ENCODE assay signal across 31 cellular contexts in genomic region chr6:160256445-160256844, GRCh38. TPM values are rescaled to one million over a fixed set of nuclear protein-coding genes. Genes with fewer than 3 reads are reported as not detected.
"Had no signal": no experiment of that assay in that cellular context is flagged by ENCODE, and none has a peak within 500 bp of the region (broad histone marks: within the 10 kb centered on the region; RNA-seq: fewer than 3 reads in every experiment).

No MANE protein-coding gene starts in this region.

- FAIRE-seq: TTC549 had no signal

- H3K9me3 Mint-ChIP-seq: activated B cell treated with CpG ODN at 0.5 μM for 24 hours; activated CD4-positive, alpha-beta memory T cell treated with anti-CD3 and anti-CD28 coated beads, Interleukin-2, amount 10 ng/mL, durations not matched to agents 7 days and 5 days; activated CD4-positive, alpha-beta T cell treated with anti-CD3 and anti-CD28 coated beads, Interleukin-2, amount 10 ng/mL, durations not matched to agents 7 days and 5 days; activated naive CD4-positive, alpha-beta T cell treated with anti-CD3 and anti-CD28 coated beads, Interleukin-2, amount 10 ng/mL, durations not matched to agents 7 days and 5 days; activated naive CD8-positive, alpha-beta T cell treated with anti-CD3 and anti-CD28 coated beads for 36 hours; activated T-cell treated with anti-CD3 and anti-CD28 coated beads, Interleukin-2, amount 50 U/mL, for 72 hours; activated T-helper 2 cell treated with anti-CD3 and anti-CD28 coated beads, Interferon-gamma antibody, Interleukin-2, Interleukin-4, amounts not matched to agents 10 μg/mL and 5 μg/mL and 100 μg/mL, durations not matched to agents 14 hours and 24 hours and 36 hours; IgD-negative memory B cell; T-cell had no signal

- H3K4me3 Mint-ChIP-seq: activated B cell treated with CpG ODN at 0.5 μM for 24 hours; activated CD4-positive, alpha-beta memory T cell treated with anti-CD3 and anti-CD28 coated beads, Interleukin-2, amount 10 ng/mL, durations not matched to agents 7 days and 5 days; activated CD4-positive, alpha-beta T cell treated with anti-CD3 and anti-CD28 coated beads, Interleukin-2, amount 10 ng/mL, durations not matched to agents 7 days and 5 days; activated naive CD4-positive, alpha-beta T cell treated with anti-CD3 and anti-CD28 coated beads, Interleukin-2, amount 10 ng/mL, durations not matched to agents 7 days and 5 days; activated naive CD8-positive, alpha-beta T cell treated with anti-CD3 and anti-CD28 coated beads for 36 hours; activated T-cell treated with anti-CD3 and anti-CD28 coated beads, Interleukin-2, amount 50 U/mL, for 72 hours; IgD-negative memory B cell; T-cell had no signal

- DNase-seq: activated B cell treated with CpG ODN at 0.5 μM for 24 hours; activated CD4-positive, alpha-beta memory T cell treated with anti-CD3 and anti-CD28 coated beads, Interleukin-2, amount 10 ng/mL, durations not matched to agents 7 days and 5 days; activated CD4-positive, alpha-beta T cell treated with anti-CD3 and anti-CD28 coated beads for 1 hour; activated CD4-positive, alpha-beta T cell treated with anti-CD3 and anti-CD28 coated beads, Interleukin-2, amount 10 ng/mL, durations not matched to agents 7 days and 5 days; activated gamma-delta T cell treated with Interleukin-2 at 50 U/mL for 16 hours; activated naive CD4-positive, alpha-beta T cell treated with anti-CD3 and anti-CD28 coated beads, Interleukin-2, amount 10 ng/mL, durations not matched to agents 7 days and 5 days; activated naive CD8-positive, alpha-beta T cell treated with anti-CD3 and anti-CD28 coated beads for 36 hours; activated T-cell treated with anti-CD3 and anti-CD28 coated beads for 4 hours; activated T-cell treated with anti-CD3 and anti-CD28 coated beads, Interleukin-2, amount 50 U/mL, for 72 hours; central memory CD4-positive, alpha-beta T cell; KG1; MV-4-11; NCI-H1092 treated with DMSO at 0.1 percent for 48 hours; NCI-H1417 treated with DMSO at 0.1 percent for 48 hours; NCI-H1694; NCI-H2029; NCI-H510A treated with DMSO at 0.1 percent for 48 hours; NCI-H69; NK-92 treated with Interleukin-12 subunit alpha and Interleukin-12 subunit beta, amount 100 ng/mL, for 24 hours; OCI-M1; Peyer's patch; SHP77 treated with DMSO at 0.1 percent for 48 hours; T-cell; T-helper 2 cell; T1000 had no signal

- H3K4me3 ChIP-seq: Peyer's patch had no signal

- ATAC-seq: activated T-cell treated with anti-CD3 and anti-CD28 coated beads, Interleukin-2, amount 50 U/mL, for 72 hours; T-cell had no signal

- H3K4me1 ChIP-seq: Peyer's patch had no signal

- H3K36me3 Mint-ChIP-seq: activated naive CD4-positive, alpha-beta T cell treated with anti-CD3 and anti-CD28 coated beads, Interleukin-2, amount 10 ng/mL, durations not matched to agents 7 days and 5 days; activated naive CD8-positive, alpha-beta T cell treated with anti-CD3 and anti-CD28 coated beads for 36 hours; IgD-negative memory B cell; T-cell had no signal

- H3K27ac Mint-ChIP-seq: activated B cell treated with CpG ODN at 0.5 μM for 24 hours; activated CD4-positive, alpha-beta memory T cell treated with anti-CD3 and anti-CD28 coated beads, Interleukin-2, amount 10 ng/mL, durations not matched to agents 7 days and 5 days; activated CD4-positive, alpha-beta T cell treated with anti-CD3 and anti-CD28 coated beads, Interleukin-2, amount 10 ng/mL, durations not matched to agents 7 days and 5 days; activated naive CD4-positive, alpha-beta T cell treated with anti-CD3 and anti-CD28 coated beads, Interleukin-2, amount 10 ng/mL, durations not matched to agents 7 days and 5 days; activated naive CD8-positive, alpha-beta T cell treated with anti-CD3 and anti-CD28 coated beads for 36 hours; activated T-cell treated with anti-CD3 and anti-CD28 coated beads, Interleukin-2, amount 50 U/mL, for 72 hours; activated T-helper 2 cell treated with anti-CD3 and anti-CD28 coated beads, Interferon-gamma antibody, Interleukin-2, Interleukin-4, amounts not matched to agents 10 μg/mL and 5 μg/mL and 100 μg/mL, durations not matched to agents 14 hours and 24 hours and 36 hours; IgD-negative memory B cell; T-cell had no signal

- H3K36me3 ChIP-seq: Peyer's patch had no signal

- H3K4me1 Mint-ChIP-seq: activated B cell treated with CpG ODN at 0.5 μM for 24 hours; activated CD4-positive, alpha-beta memory T cell treated with anti-CD3 and anti-CD28 coated beads, Interleukin-2, amount 10 ng/mL, durations not matched to agents 7 days and 5 days; activated CD4-positive, alpha-beta T cell treated with anti-CD3 and anti-CD28 coated beads, Interleukin-2, amount 10 ng/mL, durations not matched to agents 7 days and 5 days; activated naive CD4-positive, alpha-beta T cell treated with anti-CD3 and anti-CD28 coated beads, Interleukin-2, amount 10 ng/mL, durations not matched to agents 7 days and 5 days; activated naive CD8-positive, alpha-beta T cell treated with anti-CD3 and anti-CD28 coated beads for 36 hours; IgD-negative memory B cell; T-cell had no signal

- H3K27me3 ChIP-seq: Peyer's patch had no signal

- H3K9me3 ChIP-seq: Peyer's patch had no signal

- H3K27ac ChIP-seq: Peyer's patch had no signal

RNA-seq across cellular contexts. Expression of gene SLC22A2, which starts 2.2 kb away (rescaled TPM):
- total RNA-seq: activated B cell treated with CpG ODN at 0.5 μM for 24 hours; activated CD4-positive, alpha-beta memory T cell treated with anti-CD3 and anti-CD28 coated beads, Interleukin-2, amount 10 ng/mL, durations not matched to agents 7 days and 5 days; activated CD4-positive, alpha-beta T cell treated with anti-CD3 and anti-CD28 coated beads, Interleukin-2, amount 10 ng/mL, durations not matched to agents 7 days and 5 days; activated CD8-positive, alpha-beta memory T cell treated with anti-CD3 and anti-CD28 coated beads for 36 hours; activated naive CD8-positive, alpha-beta T cell treated with anti-CD3 and anti-CD28 coated beads for 36 hours; activated T-cell treated with anti-CD3 and anti-CD28 coated beads, Interleukin-2, amount 50 U/mL, for 72 hours; activated T-helper 2 cell treated with anti-CD3 and anti-CD28 coated beads, Interferon-gamma antibody, Interleukin-2, Interleukin-4, amounts not matched to agents 10 μg/mL and 5 μg/mL and 100 μg/mL, durations not matched to agents 14 hours and 24 hours and 36 hours; LHCN-M2; M059J; Peyer's patch; T-cell had no signal
- polyA plus RNA-seq: IgD-negative memory B cell had no signal
